ENCODE assay signal across 9 cellular contexts in the genomic region with DNA sequence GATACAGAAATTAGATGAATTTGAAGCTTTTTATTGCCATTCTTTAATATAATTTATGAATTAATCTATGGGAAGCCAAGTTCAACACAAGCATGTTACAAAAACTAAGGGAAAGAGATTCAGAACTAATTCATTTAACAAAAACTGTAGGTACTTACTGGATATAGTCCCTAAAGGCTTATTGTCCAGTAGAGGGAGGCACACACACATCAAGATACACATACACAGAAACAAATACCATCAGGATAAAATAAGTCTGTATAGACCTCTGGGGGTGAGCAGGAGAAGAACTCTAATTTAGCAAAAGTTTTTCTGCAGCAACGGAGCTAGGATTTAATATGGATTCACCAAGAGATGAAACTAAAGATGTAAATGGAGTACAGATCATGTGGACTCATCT.
DNase-seq lines count a peak whose midpoint lies in the region; ATAC-seq and TF ChIP-seq lines count a peak whose summit lies in the region.
"Had no signal": no experiment of that assay in that cellular context is flagged by ENCODE, and none has a peak within 500 bp of the region (broad histone marks: within the 10 kb centered on the region; RNA-seq: fewer than 3 reads in every experiment).

No MANE protein-coding gene starts in this region.

- H3K4me3 ChIP-seq in BE2C (ENCODE audit: low read depth, low read length) = no peak overlapping the region
- H3K4me3 ChIP-seq: thoracic aorta had no signal

- H3K9me3 ChIP-seq in BE2C = no peaks in the 10 kb centered on the region
- H3K9me3 ChIP-seq: thoracic aorta had no signal

- no peak for ATAC-seq in GM18870 (IDR thresholded peaks at IDR 0.05; ENCODE audit: unreplicated experiment)

- no peaks in the 10 kb centered on the region for H3K36me3 ChIP-seq in BE2C

- DNase-seq in BE2C (no peak), HuH-7.5 (ENCODE audit: low spot score) (peak; percentile 12), SW480 (ENCODE audit: low spot score) (peak; percentile 60), iPS-NIHi7 (ENCODE audit: extremely low spot score) (peak; percentile 16), C1 segment of cervical spinal cord (lab: John Stamatoyannopoulos, UW) (no peak), nucleus accumbens (lab: John Stamatoyannopoulos, UW) (no peak), inferior parietal cortex (ENCODE audit: extremely low spot score) (no peak)

- no peaks in the 10 kb centered on the region for H3K4me1 ChIP-seq in BE2C

- TF ChIP-seq CTCF in BE2C (IDR thresholded peaks at IDR 0.05; ENCODE audit: low read depth, low read length) = peak; percentile 39

- H3K27me3 ChIP-seq in BE2C = no peaks in the 10 kb centered on the region

Comparison
In these comparisons a context has a peak if more than half of its experiments do, and no peak if none do; other contexts are left out.
1. DNase-seq: peak in HuH-7.5 (single experiment), SW480 (single experiment) and iPS-NIHi7 (single experiment); none in BE2C (single experiment), C1 segment of cervical spinal cord (0 of 14), nucleus accumbens (0 of 56) and inferior parietal cortex (single experiment).